ENCODE assay signal across 8 cellular contexts in the genomic region with DNA sequence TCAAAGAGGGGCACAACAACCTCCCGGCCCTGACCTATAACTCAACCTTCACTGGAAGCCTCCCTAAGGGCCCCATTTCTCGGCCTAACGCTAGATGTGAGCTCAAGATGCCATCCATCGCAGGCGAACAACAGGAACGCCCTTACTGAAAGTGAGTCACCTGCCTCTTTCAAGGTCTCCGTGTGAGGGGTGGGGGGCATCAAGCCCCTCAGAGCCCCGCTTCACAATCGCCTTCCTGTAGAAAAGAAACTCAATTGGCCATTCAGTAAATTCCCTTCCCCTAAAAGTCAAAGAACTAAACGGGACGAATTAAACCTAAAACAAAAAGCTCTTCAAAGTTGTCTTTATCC. TPM values are rescaled to one million over a fixed set of nuclear protein-coding genes. Genes with fewer than 3 reads are reported as not detected.
A peak's percentile ranks its signal among the peaks of the same experiment; 100 is the strongest.
DNase-seq lines count a peak whose midpoint lies in the region; ATAC-seq and TF ChIP-seq lines count a peak whose summit lies in the region.

No MANE protein-coding gene starts in this region.

- H3K27me3 ChIP-seq in effector memory CD4-positive, alpha-beta T cell (replicated peaks; ENCODE audit: control insufficient read depth, insufficient read depth, low read length, poor library complexity, severe bottlenecking): no peaks in the 10 kb centered on the region

- H3K36me3 ChIP-seq in effector memory CD4-positive, alpha-beta T cell (ENCODE audit: control insufficient read depth, insufficient read depth, low read length): no peaks in the 10 kb centered on the region
- H3K36me3 ChIP-seq in mesodermal cell (ENCODE audit: control insufficient read depth, insufficient read depth, low read length): peaks cover 14% of the 10 kb centered on the region

- no peak for TF ChIP-seq CTCF in GM10266 (IDR thresholded peaks at IDR 0.05; ENCODE audit: control insufficient read depth, insufficient read depth, low read depth, missing control alignments)

- DNase-seq in GM10266 (ENCODE audit: extremely low spot score) (peak; percentile 34), HuH-7.5 (ENCODE audit: low spot score) (peak; percentile 18)
- DNase-seq in activated CD4-positive, alpha-beta T cell treated with anti-CD3 and anti-CD28 coated beads, Interleukin-2, amount 50 U/mL, for 4 hours: peak; percentile 26 to 38
- DNase-seq in effector memory CD4-positive, alpha-beta T cell: peak in 2 of 3 donors; percentile 0 to 7
- DNase-seq in stimulated activated CD8-positive, alpha-beta memory T cell treated with anti-CD3 and anti-CD28 coated beads, Interleukin-4, amount 100 ng/mL, for 1 hour (ENCODE audit: low read depth in 2 of 2, low spot score in 1 of 2): peak; percentile 6 to 18

- no peak for ATAC-seq in GM19351 (IDR thresholded peaks at IDR 0.05; ENCODE audit: unreplicated experiment)
- ATAC-seq in HG02981 (IDR thresholded peaks at IDR 0.05; ENCODE audit: unreplicated experiment): no peak

- H3K4me1 ChIP-seq in effector memory CD4-positive, alpha-beta T cell (ENCODE audit: control insufficient read depth, insufficient read depth, low read length, poor library complexity, severe bottlenecking): peaks cover 7% of the 10 kb centered on the region
- H3K4me1 ChIP-seq in mesodermal cell (ENCODE audit: control insufficient read depth, insufficient read depth, low read length, poor library complexity, severe bottlenecking): peaks cover 6% of the 10 kb centered on the region

- whole genome bisulfite sequencing in mesodermal cell (ENCODE audit: insufficient coverage in 2 of 2), 2 experiments: 0 to 4% methylated on average over 4 to 8 of the region's 11 CpGs

- H3K27ac ChIP-seq in effector memory CD4-positive, alpha-beta T cell (ENCODE audit: insufficient read depth, low read length, poor library complexity, severe bottlenecking): peak overlapping the region; percentile 73
- H3K27ac ChIP-seq in mesodermal cell (ENCODE audit: low read depth, low read length, severe bottlenecking): peak overlapping the region; percentile 87

- H3K4me3 ChIP-seq in effector memory CD4-positive, alpha-beta T cell (ENCODE audit: insufficient read depth, low read depth, low read length, poor library complexity, severe bottlenecking): peak overlapping the region; percentile 74
- peak overlapping the region; percentile 73 for H3K4me3 ChIP-seq in mesodermal cell (ENCODE audit: extremely low read depth, insufficient read depth, low read length, poor library complexity, severe bottlenecking)

- no peaks in the 10 kb centered on the region for H3K9me3 ChIP-seq in effector memory CD4-positive, alpha-beta T cell (ENCODE audit: control insufficient read depth, low read length)
- peaks cover 8% of the 10 kb centered on the region for H3K9me3 ChIP-seq in mesodermal cell (ENCODE audit: control insufficient read depth, low read length)

RNA-seq across cellular contexts. Expression of a gene that starts 0.7 kb away (rescaled TPM):
- 7.8 TPM for polyA plus RNA-seq in mesodermal cell (2013, experiment 1 of 2)
- polyA plus RNA-seq in mesodermal cell (2013, experiment 2 of 2): 7.3 TPM

RNA-seq across cellular contexts. Expression of a gene that starts 45.9 kb away (rescaled TPM):
- polyA plus RNA-seq in mesodermal cell (2013, experiment 1 of 2): 47.3 TPM
- polyA plus RNA-seq in mesodermal cell (2013, experiment 2 of 2): 46.3 TPM

RNA-seq across cellular contexts. Expression of a gene that starts 48.1 kb away (rescaled TPM):
- 14.0 TPM for polyA plus RNA-seq in mesodermal cell (2013, experiment 1 of 2)
- 18.3 TPM for polyA plus RNA-seq in mesodermal cell (2013, experiment 2 of 2)
